Comparison of ENCODE assay signal across 7 cellular contexts in the genomic region with DNA sequence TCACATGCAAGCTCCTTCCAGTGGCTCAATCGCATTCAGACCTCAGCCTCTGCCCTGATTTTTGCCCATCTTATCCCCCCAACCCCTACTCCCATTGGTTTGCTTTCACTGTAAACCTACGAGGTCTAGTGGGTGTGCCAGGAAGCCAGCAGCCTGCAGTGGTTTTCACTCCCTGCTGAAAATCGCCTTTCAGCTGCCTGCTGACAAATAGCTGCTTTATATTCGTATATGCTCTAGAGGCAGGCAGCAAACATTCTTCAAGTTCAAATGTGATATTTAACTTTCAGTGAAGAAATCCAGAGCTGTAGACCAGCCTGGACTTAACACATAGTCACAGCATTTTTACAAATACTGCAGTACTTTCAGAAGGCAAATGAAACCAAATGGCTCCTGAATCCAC.
DNase-seq lines count a peak whose midpoint lies in the region; ATAC-seq, FAIRE-seq and TF ChIP-seq lines count a peak whose summit lies in the region.

No MANE protein-coding gene starts in this region.

- no peak for TF ChIP-seq CTCF in right atrium auricular region (IDR thresholded peaks at IDR 0.05)

- no peaks in the 10 kb centered on the region for H3K27me3 Mint-ChIP-seq in activated T-helper 1 cell treated with anti-CD3 and anti-CD28 coated beads, Interleukin-12 subunit alpha, Interleukin-12 subunit beta, Interleukin-2, Interleukin-4 antibody, amounts not matched to agents 30 ng/mL and 10 ng/mL and 1 ng/mL, durations not matched to agents 14 hours and 24 hours and 36 hours (ENCODE audit: insufficient read depth)

- peak; percentile 68 for DNase-seq in NAMALWA (ENCODE audit: low spot score)
- peak; percentile 34 for DNase-seq in activated T-helper 1 cell treated with anti-CD3 and anti-CD28 coated beads, Interleukin-12 subunit alpha, Interleukin-12 subunit beta, Interleukin-2, Interleukin-4 antibody, amounts not matched to agents 30 ng/mL and 10 ng/mL and 1 ng/mL, durations not matched to agents 14 hours and 24 hours and 36 hours (ENCODE audit: low spot score)
- DNase-seq in right atrium auricular region (ENCODE audit: low spot score) = no peak
- peak; percentile 11 to 14 for DNase-seq in stimulated activated CD8-positive, alpha-beta memory T cell treated with anti-CD3 and anti-CD28 coated beads, Interleukin-2, amount 100 ng/mL, for 1 hour (ENCODE audit: low read depth in 2 of 2)
- no peak for DNase-seq in H54 (ENCODE audit: insufficient read length, low spot score)
- no peak for DNase-seq in retina

- peak overlapping the region in 1 of 2 donors; percentile 23 for H3K4me3 ChIP-seq in right atrium auricular region

- H3K9me3 ChIP-seq in right atrium auricular region = no peaks in the 10 kb centered on the region

- H3K36me3 ChIP-seq in right atrium auricular region = no peaks in the 10 kb centered on the region

- TF ChIP-seq POLR2A in H54 (IDR thresholded peaks at IDR 0.05; ENCODE audit: low read depth, low read length) = no peak

- peaks cover 0 to 55% of the 10 kb centered on the region in 2 donors for H3K4me1 ChIP-seq in right atrium auricular region

- no peak for ATAC-seq in HG02870 (IDR thresholded peaks at IDR 0.05; ENCODE audit: unreplicated experiment)

- no peak for FAIRE-seq in H54 (lab: Jason Lieb, UNC)

- intact Hi-C loops in activated T-helper 1 cell treated with anti-CD3 and anti-CD28 coated beads, Interleukin-12 subunit alpha, Interleukin-12 subunit beta, Interleukin-2, Interleukin-4 antibody, amounts not matched to agents 30 ng/mL and 10 ng/mL and 1 ng/mL, durations not matched to agents 14 hours and 24 hours and 36 hours (cut with micrococcal nuclease) = loop anchor here (2.0 kb wide), 1 partner anchor 47 kb away; no protein-coding TSS in a partner anchor

- peak overlapping the region; percentile 90 for H3K27ac Mint-ChIP-seq in activated T-helper 1 cell treated with anti-CD3 and anti-CD28 coated beads, Interleukin-12 subunit alpha, Interleukin-12 subunit beta, Interleukin-2, Interleukin-4 antibody, amounts not matched to agents 30 ng/mL and 10 ng/mL and 1 ng/mL, durations not matched to agents 14 hours and 24 hours and 36 hours

- peaks cover 10% of the 10 kb centered on the region for H3K9me3 Mint-ChIP-seq in activated T-helper 1 cell treated with anti-CD3 and anti-CD28 coated beads, Interleukin-12 subunit alpha, Interleukin-12 subunit beta, Interleukin-2, Interleukin-4 antibody, amounts not matched to agents 30 ng/mL and 10 ng/mL and 1 ng/mL, durations not matched to agents 14 hours and 24 hours and 36 hours

- H3K36me3 Mint-ChIP-seq in activated T-helper 1 cell treated with anti-CD3 and anti-CD28 coated beads, Interleukin-12 subunit alpha, Interleukin-12 subunit beta, Interleukin-2, Interleukin-4 antibody, amounts not matched to agents 30 ng/mL and 10 ng/mL and 1 ng/mL, durations not matched to agents 14 hours and 24 hours and 36 hours (ENCODE audit: low read depth) = peaks cover 22% of the 10 kb centered on the region

- H3K4me3 Mint-ChIP-seq in activated T-helper 1 cell treated with anti-CD3 and anti-CD28 coated beads, Interleukin-12 subunit alpha, Interleukin-12 subunit beta, Interleukin-2, Interleukin-4 antibody, amounts not matched to agents 30 ng/mL and 10 ng/mL and 1 ng/mL, durations not matched to agents 14 hours and 24 hours and 36 hours = peak overlapping the region; percentile 74

- no peaks in the 10 kb centered on the region for H3K27me3 ChIP-seq in right atrium auricular region

- peak overlapping the region; percentile 41 to 54 for H3K27ac ChIP-seq in right atrium auricular region

- H3K4me1 Mint-ChIP-seq in activated T-helper 1 cell treated with anti-CD3 and anti-CD28 coated beads, Interleukin-12 subunit alpha, Interleukin-12 subunit beta, Interleukin-2, Interleukin-4 antibody, amounts not matched to agents 30 ng/mL and 10 ng/mL and 1 ng/mL, durations not matched to agents 14 hours and 24 hours and 36 hours (ENCODE audit: low read depth) = peaks cover 69% of the 10 kb centered on the region

Comparison
In these comparisons a context has a peak if more than half of its experiments do, and no peak if none do; other contexts are left out.
1. DNase-seq: peak in NAMALWA (single experiment), activated T-helper 1 cell treated with anti-CD3 and anti-CD28 coated beads, Interleukin-12 subunit alpha, Interleukin-12 subunit beta, Interleukin-2, Interleukin-4 antibody, amounts not matched to agents 30 ng/mL and 10 ng/mL and 1 ng/mL, durations not matched to agents 14 hours and 24 hours and 36 hours (single experiment) and stimulated activated CD8-positive, alpha-beta memory T cell treated with anti-CD3 and anti-CD28 coated beads, Interleukin-2, amount 100 ng/mL, for 1 hour (2 of 2); none in right atrium auricular region (single experiment), H54 (single experiment) and retina (single experiment).